7 cellular contexts compared by ENCODE assay signal in genomic region chr19:52699555-52699954, GRCh38. TPM values are rescaled to one million over a fixed set of nuclear protein-coding genes. Genes with fewer than 3 reads are reported as not detected.
DNase-seq lines count a peak whose midpoint lies in the region; ATAC-seq and TF ChIP-seq lines count a peak whose summit lies in the region.
"Not testable (repeated sequence)": the region's sequence is repeated elsewhere in the genome, so short reads cannot be mapped to it uniquely, and the experiment has no call there.

No MANE protein-coding gene starts in this region.

- DNase-seq in DMS53 (lab: John Stamatoyannopoulos, UW) (peak; percentile 36), NB4 (ENCODE audit: low read depth) (peak; percentile 49), endodermal cell (peak; percentile 79), mesenteric fat pad (ENCODE audit: low spot score) (peak; percentile 43)
- peak; percentile 39 for DNase-seq in activated CD4-positive, alpha-beta T cell treated with anti-CD3 and anti-CD28 coated beads for 36 hours
- DNase-seq in left ventricle myocardium superior; smooth muscle cell (lab: John Stamatoyannopoulos, UW; ENCODE audit: unreplicated experiment): not testable (repeated sequence)

- not testable (repeated sequence) for H3K4me1 ChIP-seq in endodermal cell (ENCODE audit: control insufficient read depth, insufficient read depth, low read length); smooth muscle cell (ENCODE audit: low read depth)

- H3K9ac ChIP-seq in endodermal cell (ENCODE audit: extremely low read depth, low read length, poor library complexity, severe bottlenecking); smooth muscle cell (ENCODE audit: low read depth): not testable (repeated sequence)

- H3K27me3 Mint-ChIP-seq in activated CD4-positive, alpha-beta T cell treated with anti-CD3 and anti-CD28 coated beads for 36 hours; endodermal cell (ENCODE audit: insufficient read depth): not testable (repeated sequence)

- TF ChIP-seq POLR2A in NB4 (IDR thresholded peaks at IDR 0.05; ENCODE audit: extremely low read depth, insufficient read length): not testable (repeated sequence)

- not testable (repeated sequence) for H2AFZ ChIP-seq in smooth muscle cell (ENCODE audit: low read depth)

- peaks cover 13% of the 10 kb centered on the region for H3K36me3 Mint-ChIP-seq in activated CD4-positive, alpha-beta T cell treated with anti-CD3 and anti-CD28 coated beads for 36 hours (ENCODE audit: low read depth)
- peaks cover 26% of the 10 kb centered on the region for H3K36me3 Mint-ChIP-seq in endodermal cell (ENCODE audit: low read depth)

- not testable (repeated sequence) for H3F3A ChIP-seq in smooth muscle cell (ENCODE audit: low read depth)

- peaks cover 27% of the 10 kb centered on the region for H3K36me3 ChIP-seq in endodermal cell (ENCODE audit: control insufficient read depth, insufficient read depth, low read length)
- H3K36me3 ChIP-seq in smooth muscle cell (ENCODE audit: low read depth): not testable (repeated sequence)

- not testable (repeated sequence) for H3K27ac ChIP-seq in endodermal cell (ENCODE audit: low read depth, low read length); smooth muscle cell (ENCODE audit: low read depth)

- peaks cover 23% of the 10 kb centered on the region for H3K9me3 ChIP-seq in endodermal cell (ENCODE audit: control insufficient read depth, low read length)
- not testable (repeated sequence) for H3K9me3 ChIP-seq in smooth muscle cell (replicated peaks; ENCODE audit: low read depth)

- ATAC-seq in activated CD4-positive, alpha-beta T cell treated with anti-CD3 and anti-CD28 coated beads for 36 hours: not testable (repeated sequence)
- ATAC-seq in left ventricle myocardium superior: peak; percentile 44

- peaks cover 23% of the 10 kb centered on the region for H3K9me3 Mint-ChIP-seq in activated CD4-positive, alpha-beta T cell treated with anti-CD3 and anti-CD28 coated beads for 36 hours (ENCODE audit: low read depth)
- H3K9me3 Mint-ChIP-seq in endodermal cell: peaks cover 15% of the 10 kb centered on the region

- not testable (repeated sequence) for TF ChIP-seq CTCF in NB4 (IDR thresholded peaks at IDR 0.05; ENCODE audit: low read depth, low read length)
- TF ChIP-seq CTCF in endodermal cell (conservative IDR thresholded peaks at IDR 0.05): peak; percentile 70
- peak; percentile 31 for TF ChIP-seq CTCF in smooth muscle cell (IDR thresholded peaks at IDR 0.05; ENCODE audit: borderline replicate concordance, insufficient read depth, poor library complexity, severe bottlenecking)

- intact Hi-C loops in activated CD4-positive, alpha-beta T cell treated with anti-CD3 and anti-CD28 coated beads for 36 hours (cut with DNase I, micrococcal nuclease); left ventricle myocardium superior (cut with micrococcal nuclease): not testable (repeated sequence)

- not testable (repeated sequence) for H3K4me2 ChIP-seq in smooth muscle cell

- POLR2A ChIA-PET in activated CD4-positive, alpha-beta T cell treated with anti-CD3 and anti-CD28 coated beads for 36 hours (lab: Charles Lee): not testable (repeated sequence)

- 86 to 89% methylated on average over 1 to 5 of the region's 5 CpGs for WGBS in endodermal cell (ENCODE audit: insufficient coverage in 1 of 2, insufficient read length in 1 of 2), 2 experiments
- 71% methylated on average over 5 of the region's 5 CpGs for WGBS in smooth muscle cell (ENCODE audit: low lambda C conversion rate)

- H3K27me3 ChIP-seq in endodermal cell (ENCODE audit: control insufficient read depth, insufficient read depth, low read length, poor library complexity, severe bottlenecking); smooth muscle cell (ENCODE audit: low read depth): not testable (repeated sequence)

- CTCF ChIA-PET in activated CD4-positive, alpha-beta T cell treated with anti-CD3 and anti-CD28 coated beads for 36 hours (lab: Charles Lee): not testable (repeated sequence)

- H3K4me3 Mint-ChIP-seq in activated CD4-positive, alpha-beta T cell treated with anti-CD3 and anti-CD28 coated beads for 36 hours; endodermal cell: not testable (repeated sequence)

- not testable (repeated sequence) for H3K27ac Mint-ChIP-seq in activated CD4-positive, alpha-beta T cell treated with anti-CD3 and anti-CD28 coated beads for 36 hours; endodermal cell

- H3K4me1 Mint-ChIP-seq in activated CD4-positive, alpha-beta T cell treated with anti-CD3 and anti-CD28 coated beads for 36 hours: not testable (repeated sequence)
- H3K4me1 Mint-ChIP-seq in endodermal cell: peaks cover 14% of the 10 kb centered on the region

- not testable (repeated sequence) for H3K79me2 ChIP-seq in smooth muscle cell (ENCODE audit: low read depth)

- H3K4me3 ChIP-seq in NB4 (ENCODE audit: low read depth, low read length); endodermal cell (ENCODE audit: low read length); smooth muscle cell: not testable (repeated sequence)

- H4K20me1 ChIP-seq in smooth muscle cell (ENCODE audit: low read depth): not testable (repeated sequence)

RNA-seq across cellular contexts. Expression of gene ZNF611, which starts 35.3 kb away (rescaled TPM):
- total RNA-seq in activated CD4-positive, alpha-beta T cell treated with anti-CD3 and anti-CD28 coated beads for 36 hours: 10 to 100 TPM; 20.6 to 22.9 TPM
- total RNA-seq in endodermal cell: 100 to 1,000 TPM in 1 of 2 donors, 10 to 100 TPM in 1; 96.9 to 136 TPM
- 12.4 TPM for polyA plus RNA-seq in endodermal cell (2013, experiment 1 of 2)
- polyA plus RNA-seq in endodermal cell (2013, experiment 2 of 2): 15.0 TPM
- 6.9 TPM for total RNA-seq in left ventricle myocardium superior
- 23.1 TPM for total RNA-seq in mesenteric fat pad
- total RNA-seq in smooth muscle cell: 15.3 and 19.0 TPM in 2 replicates
- 7.7 and 10.1 TPM in 2 replicates for polyA plus RNA-seq in smooth muscle cell
